In the genomic region with DNA sequence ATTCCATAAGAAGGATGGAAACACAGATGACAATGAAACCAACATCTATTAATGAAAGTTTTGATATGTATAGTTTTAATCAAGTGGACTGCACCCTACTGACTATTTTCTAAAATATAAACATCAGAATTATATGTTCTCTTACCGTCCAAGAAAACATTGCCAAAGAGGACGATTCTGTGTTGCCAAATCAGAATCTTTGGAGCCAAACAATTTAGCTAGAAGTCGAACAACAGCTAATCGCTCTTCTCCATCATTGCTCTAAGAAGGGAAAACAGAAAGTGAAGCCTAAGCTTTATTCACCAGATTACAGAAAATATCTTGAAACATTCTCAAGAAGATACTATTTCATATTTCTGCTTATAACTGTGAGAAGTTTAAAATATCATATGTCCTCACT, we compare ENCODE assay signal across 29 cellular contexts.
"Had no signal": no experiment of that assay in that cellular context is flagged by ENCODE, and none has a peak within 500 bp of the region (broad histone marks: within the 10 kb centered on the region; RNA-seq: fewer than 3 reads in every experiment).

No MANE protein-coding gene starts in this region.

- ATAC-seq: activated CD4-positive, alpha-beta T cell treated with anti-CD3 and anti-CD28 coated beads for 36 hours; activated CD8-positive, alpha-beta memory T cell treated with anti-CD3 and anti-CD28 coated beads, Interleukin-2, amount 10 ng/mL, durations not matched to agents 7 days and 5 days; activated CD8-positive, alpha-beta T cell treated with anti-CD3 and anti-CD28 coated beads, Interleukin-2, amount 10 ng/mL, durations not matched to agents 7 days and 5 days; activated naive CD8-positive, alpha-beta T cell treated with anti-CD3 and anti-CD28 coated beads, Interleukin-2, amount 50 U/mL, for 24 hours; body of pancreas; effector memory CD8-positive, alpha-beta T cell; gastroesophageal sphincter had no signal

- H3K27me3 Mint-ChIP-seq: activated CD4-positive, alpha-beta memory T cell treated with anti-CD3 and anti-CD28 coated beads for 36 hours; activated CD4-positive, alpha-beta T cell treated with anti-CD3 and anti-CD28 coated beads for 36 hours; activated CD4-positive, alpha-beta T cell treated with anti-CD3 and anti-CD28 coated beads, Interleukin-2, amount 10 ng/mL, durations not matched to agents 24 days and 14 days; activated CD8-positive, alpha-beta memory T cell treated with anti-CD3 and anti-CD28 coated beads, Interleukin-2, amount 10 ng/mL, durations not matched to agents 7 days and 5 days; activated naive CD4-positive, alpha-beta T cell treated with anti-CD3 and anti-CD28 coated beads, Interleukin-2, amount 50 U/mL, for 24 hours; activated naive CD8-positive, alpha-beta T cell treated with anti-CD3 and anti-CD28 coated beads for 36 hours; activated naive CD8-positive, alpha-beta T cell treated with anti-CD3 and anti-CD28 coated beads, Interleukin-2, amount 50 U/mL, for 24 hours; activated T-cell treated with anti-CD3 and anti-CD28 coated beads, Interleukin-2, amount 50 U/mL, for 24 hours; effector memory CD8-positive, alpha-beta T cell had no signal

- DNase-seq: activated CD4-positive, alpha-beta memory T cell treated with anti-CD3 and anti-CD28 coated beads for 36 hours; activated CD4-positive, alpha-beta T cell treated with anti-CD3 and anti-CD28 coated beads for 36 hours; activated CD4-positive, alpha-beta T cell treated with anti-CD3 and anti-CD28 coated beads, Interleukin-2, amount 10 ng/mL, durations not matched to agents 24 days and 14 days; activated CD4-positive, CD25-positive, alpha-beta regulatory T cell; activated CD4-positive, CD25-positive, alpha-beta regulatory T cell treated with anti-CD3 and anti-CD28 coated beads, Interleukin-2, amount 50 U/mL, for 72 hours; activated CD8-positive, alpha-beta memory T cell treated with anti-CD3 and anti-CD28 coated beads, Interleukin-2, amount 10 ng/mL, durations not matched to agents 7 days and 5 days; activated CD8-positive, alpha-beta memory T cell treated with anti-CD3 and anti-CD28 coated beads, Interleukin-2, amount 50 U/mL, for 4 hours; activated CD8-positive, alpha-beta T cell treated with anti-CD3 and anti-CD28 coated beads, Interleukin-2, amount 10 ng/mL, durations not matched to agents 7 days and 5 days; activated effector memory CD4-positive, alpha-beta T cell treated with anti-CD3 and anti-CD28 coated beads, Interleukin-2, amount 50 U/mL, for 16 hours; activated naive CD4-positive, alpha-beta T cell treated with anti-CD3 and anti-CD28 coated beads for 36 hours; activated naive CD8-positive, alpha-beta T cell treated with anti-CD3 and anti-CD28 coated beads for 36 hours; activated naive CD8-positive, alpha-beta T cell treated with anti-CD3 and anti-CD28 coated beads, Interleukin-2, amount 50 U/mL, for 24 hours; activated T-cell treated with anti-CD3 and anti-CD28 coated beads, Interleukin-2, amount 50 U/mL, for 24 hours; adrenal gland; amygdala; aorta; body of pancreas; caudate nucleus; cortex of kidney; dermis blood vessel endothelial cell; effector CD4-positive, alpha-beta T cell; effector memory CD8-positive, alpha-beta T cell; erythroblast; foreskin melanocyte; T-helper 2 cell had no signal

- H3K9me3 Mint-ChIP-seq: activated CD4-positive, alpha-beta memory T cell treated with anti-CD3 and anti-CD28 coated beads for 36 hours; activated CD4-positive, alpha-beta T cell treated with anti-CD3 and anti-CD28 coated beads, Interleukin-2, amount 10 ng/mL, durations not matched to agents 24 days and 14 days; activated naive CD4-positive, alpha-beta T cell treated with anti-CD3 and anti-CD28 coated beads for 36 hours; activated naive CD4-positive, alpha-beta T cell treated with anti-CD3 and anti-CD28 coated beads, Interleukin-2, amount 50 U/mL, for 24 hours; activated naive CD8-positive, alpha-beta T cell treated with anti-CD3 and anti-CD28 coated beads for 36 hours; activated naive CD8-positive, alpha-beta T cell treated with anti-CD3 and anti-CD28 coated beads, Interleukin-2, amount 50 U/mL, for 24 hours; activated T-cell treated with anti-CD3 and anti-CD28 coated beads, Interleukin-2, amount 50 U/mL, for 24 hours; activated T-helper 2 cell treated with anti-CD3 and anti-CD28 coated beads, Interferon-gamma antibody, Interleukin-2, Interleukin-4, amounts not matched to agents 10 μg/mL and 5 μg/mL and 100 μg/mL, durations not matched to agents 14 hours and 24 hours and 36 hours; effector memory CD8-positive, alpha-beta T cell had no signal

- H3K27ac ChIP-seq: body of pancreas, esophagus muscularis mucosa, gastroesophageal sphincter had no signal

- H3K4me3 Mint-ChIP-seq: activated CD4-positive, alpha-beta memory T cell treated with anti-CD3 and anti-CD28 coated beads for 36 hours; activated CD4-positive, alpha-beta T cell treated with anti-CD3 and anti-CD28 coated beads for 36 hours; activated CD4-positive, alpha-beta T cell treated with anti-CD3 and anti-CD28 coated beads, Interleukin-2, amount 10 ng/mL, durations not matched to agents 24 days and 14 days; activated CD8-positive, alpha-beta memory T cell treated with anti-CD3 and anti-CD28 coated beads, Interleukin-2, amount 10 ng/mL, durations not matched to agents 7 days and 5 days; activated CD8-positive, alpha-beta T cell treated with anti-CD3 and anti-CD28 coated beads, Interleukin-2, amount 10 ng/mL, durations not matched to agents 7 days and 5 days; activated naive CD4-positive, alpha-beta T cell treated with anti-CD3 and anti-CD28 coated beads for 36 hours; activated naive CD4-positive, alpha-beta T cell treated with anti-CD3 and anti-CD28 coated beads, Interleukin-2, amount 50 U/mL, for 24 hours; activated naive CD8-positive, alpha-beta T cell treated with anti-CD3 and anti-CD28 coated beads for 36 hours; activated naive CD8-positive, alpha-beta T cell treated with anti-CD3 and anti-CD28 coated beads, Interleukin-2, amount 50 U/mL, for 24 hours; activated T-cell treated with anti-CD3 and anti-CD28 coated beads, Interleukin-2, amount 50 U/mL, for 24 hours; effector memory CD8-positive, alpha-beta T cell had no signal

- H3K9me3 ChIP-seq: adrenal gland, body of pancreas, esophagus muscularis mucosa, gastroesophageal sphincter had no signal

- H3K27ac Mint-ChIP-seq: activated CD4-positive, alpha-beta memory T cell treated with anti-CD3 and anti-CD28 coated beads for 36 hours; activated CD4-positive, alpha-beta T cell treated with anti-CD3 and anti-CD28 coated beads for 36 hours; activated CD4-positive, alpha-beta T cell treated with anti-CD3 and anti-CD28 coated beads, Interleukin-2, amount 10 ng/mL, durations not matched to agents 24 days and 14 days; activated CD8-positive, alpha-beta memory T cell treated with anti-CD3 and anti-CD28 coated beads, Interleukin-2, amount 10 ng/mL, durations not matched to agents 7 days and 5 days; activated CD8-positive, alpha-beta T cell treated with anti-CD3 and anti-CD28 coated beads, Interleukin-2, amount 10 ng/mL, durations not matched to agents 7 days and 5 days; activated naive CD4-positive, alpha-beta T cell treated with anti-CD3 and anti-CD28 coated beads for 36 hours; activated naive CD4-positive, alpha-beta T cell treated with anti-CD3 and anti-CD28 coated beads, Interleukin-2, amount 50 U/mL, for 24 hours; activated naive CD8-positive, alpha-beta T cell treated with anti-CD3 and anti-CD28 coated beads for 36 hours; activated naive CD8-positive, alpha-beta T cell treated with anti-CD3 and anti-CD28 coated beads, Interleukin-2, amount 50 U/mL, for 24 hours had no signal

- H3K4me3 ChIP-seq: adrenal gland, body of pancreas, esophagus muscularis mucosa, gastroesophageal sphincter had no signal

- H3K4me1 Mint-ChIP-seq: activated CD4-positive, alpha-beta T cell treated with anti-CD3 and anti-CD28 coated beads, Interleukin-2, amount 10 ng/mL, durations not matched to agents 24 days and 14 days; activated CD8-positive, alpha-beta memory T cell treated with anti-CD3 and anti-CD28 coated beads, Interleukin-2, amount 10 ng/mL, durations not matched to agents 7 days and 5 days; activated naive CD4-positive, alpha-beta T cell treated with anti-CD3 and anti-CD28 coated beads, Interleukin-2, amount 50 U/mL, for 24 hours; activated naive CD8-positive, alpha-beta T cell treated with anti-CD3 and anti-CD28 coated beads for 36 hours; activated naive CD8-positive, alpha-beta T cell treated with anti-CD3 and anti-CD28 coated beads, Interleukin-2, amount 50 U/mL, for 24 hours had no signal
